11 cellular contexts compared by ENCODE assay signal in the genomic region with DNA sequence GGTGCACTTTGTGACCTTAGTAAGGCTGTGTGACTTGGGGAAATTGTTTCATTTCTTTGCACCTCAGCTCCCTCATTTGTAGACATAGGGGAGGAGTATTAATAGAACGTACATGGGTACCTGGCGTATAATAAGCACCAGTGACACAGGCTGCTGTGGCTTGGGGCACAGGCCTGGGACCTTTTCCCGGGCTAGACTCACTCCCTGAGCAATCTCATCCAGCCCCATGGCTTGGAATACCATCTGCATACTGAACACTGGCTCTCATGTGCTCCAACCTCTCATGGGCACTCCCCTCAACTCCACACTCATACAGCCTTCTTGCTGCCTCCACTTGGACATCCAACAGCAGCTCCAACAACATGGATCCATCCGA. TPM values are rescaled to one million over a fixed set of nuclear protein-coding genes. Genes with fewer than 3 reads are reported as not detected.
DNase-seq lines count a peak whose midpoint lies in the region; ATAC-seq and TF ChIP-seq lines count a peak whose summit lies in the region.
"Had no signal": no experiment of that assay in that cellular context is flagged by ENCODE, and none has a peak within 500 bp of the region (broad histone marks: within the 10 kb centered on the region; RNA-seq: fewer than 3 reads in every experiment).

No MANE protein-coding gene starts in this region.

- H3K27me3 ChIP-seq in RWPE2 (ENCODE audit: insufficient read depth, poor library complexity, severe bottlenecking) (no peaks in the 10 kb centered on the region), esophagus muscularis mucosa (no peaks in the 10 kb centered on the region), transverse colon (no peaks in the 10 kb centered on the region), trophoblast cell (ENCODE audit: insufficient read depth, low read length) (no peaks in the 10 kb centered on the region)

- H3K4me1 Mint-ChIP-seq in nephron: peaks cover 73% of the 10 kb centered on the region

- H3K36me3 ChIP-seq in RWPE2 (ENCODE audit: low read depth) (no peaks in the 10 kb centered on the region; the same call in 1 of the 2 replicates), esophagus muscularis mucosa (no peaks in the 10 kb centered on the region), transverse colon (no peaks in the 10 kb centered on the region), trophoblast cell (ENCODE audit: control insufficient read depth in 1 of 2, insufficient read depth in 2 of 2, low read length in 2 of 2) (no peaks in the 10 kb centered on the region)

- H3K27ac Mint-ChIP-seq in nephron: peak overlapping the region; percentile 11 to 99 (median 69)
- H3K27ac Mint-ChIP-seq: activated CD4-positive, alpha-beta memory T cell treated with anti-CD3 and anti-CD28 coated beads for 36 hours; T-helper 1 cell treated with Interleukin-12 subunit alpha and Interleukin-12 subunit beta and Interleukin-4 antibody, amounts not matched to agents 30 μg/mL and 1 μg/mL, for 36 hours had no signal

- H3K79me2 ChIP-seq in trophoblast cell (ENCODE audit: control insufficient read depth, insufficient read depth, low read length, poor library complexity): no peaks in the 10 kb centered on the region

- no peak overlapping the region for H2BK5ac ChIP-seq in trophoblast cell (ENCODE audit: low read depth, low read length, poor library complexity)

- in situ Hi-C loops in transverse colon (cut with MboI; ENCODE audit: low pct_ligation_motif_present in 1 of 4, low pct_unique_long_range_greater_than_20kb in 1 of 4, low sequenced_read_pairs in 3 of 4): loop anchor here in 1 of 4 donors (5.0 kb wide), 1 partner anchor 106 kb away; no protein-coding TSS in a partner anchor

- no peak overlapping the region for H3K4me2 ChIP-seq in trophoblast cell (ENCODE audit: low read length)

- no peak overlapping the region for H2BK12ac ChIP-seq in trophoblast cell (ENCODE audit: low read length)

- H3K9me3 ChIP-seq in RWPE2 (ENCODE audit: severe bottlenecking) (no peaks in the 10 kb centered on the region), esophagus muscularis mucosa (no peaks in the 10 kb centered on the region), transverse colon (no peaks in the 10 kb centered on the region), trophoblast cell (ENCODE audit: insufficient read depth, low read depth, low read length) (no peaks in the 10 kb centered on the region)

- no peak for TF ChIP-seq CTCF in RWPE2 (IDR thresholded peaks at IDR 0.05; ENCODE audit: poor library complexity, severe bottlenecking)
- TF ChIP-seq CTCF in esophagus muscularis mucosa (IDR thresholded peaks at IDR 0.05): no peak
- TF ChIP-seq CTCF in nephron (IDR thresholded peaks at IDR 0.05; ENCODE audit: unreplicated experiment in 3 of 3): no peak
- TF ChIP-seq CTCF in transverse colon (IDR thresholded peaks at IDR 0.05): no peak

- TF ChIP-seq POLR2A in esophagus muscularis mucosa (IDR thresholded peaks at IDR 0.05; ENCODE audit: low read depth) (no peak), transverse colon (IDR thresholded peaks at IDR 0.05) (no peak)

- no peak overlapping the region for H2AFZ ChIP-seq in trophoblast cell (ENCODE audit: insufficient read depth, low read length, poor library complexity)

- no peak overlapping the region for H4K91ac ChIP-seq in trophoblast cell (ENCODE audit: low read depth, low read length)

- TF ChIP-seq EP300 in esophagus muscularis mucosa (IDR thresholded peaks at IDR 0.05): no peak
- no peak for TF ChIP-seq EP300 in transverse colon (IDR thresholded peaks at IDR 0.05; ENCODE audit: low read depth)

- H2AK5ac ChIP-seq in trophoblast cell (ENCODE audit: low read length): no peak overlapping the region

- peaks cover 14% of the 10 kb centered on the region for H3K79me1 ChIP-seq in trophoblast cell (ENCODE audit: low read length)

- H3K4me1 ChIP-seq in RWPE2 (ENCODE audit: insufficient read depth, poor library complexity, severe bottlenecking) (peaks cover 36% of the 10 kb centered on the region), esophagus muscularis mucosa (peaks cover 75 to 95% (median 93%) of the 10 kb centered on the region in 4 donors), transverse colon (peaks cover 45 to 72% (median 55%) of the 10 kb centered on the region in 4 donors), trophoblast cell (ENCODE audit: control insufficient read depth in 1 of 2, insufficient read depth in 2 of 2, low read length in 2 of 2) (peaks cover 22 to 23% of the 10 kb centered on the region in 2 experiments)

- no peaks in the 10 kb centered on the region for H3K27me3 Mint-ChIP-seq in nephron (ENCODE audit: low read depth)

- peak overlapping the region; percentile 86 for H3K27ac ChIP-seq in RWPE2 (ENCODE audit: poor library complexity, severe bottlenecking)
- H3K27ac ChIP-seq in esophagus muscularis mucosa (replicated peaks in 1 of 4): peak overlapping the region; percentile 88 to 100 (median 96)
- peak overlapping the region; percentile 88 to 98 (median 92) for H3K27ac ChIP-seq in transverse colon
- H3K27ac ChIP-seq in trophoblast cell (ENCODE audit: low read depth, low read length): no peak overlapping the region

- WGBS in esophagus muscularis mucosa: 51% methylated on average over 4 of the region's 4 CpGs
- 71 to 78% methylated on average over 1 to 4 of the region's 4 CpGs for WGBS in transverse colon (ENCODE audit: low coverage in 1 of 2), 2 donors
- no CpG with 5 or more reads among the region's 4 CpGs for WGBS in trophoblast cell (ENCODE audit: extremely low coverage, insufficient coverage, insufficient read length)

- H3K9me3 Mint-ChIP-seq in nephron: no peaks in the 10 kb centered on the region
- H3K9me3 Mint-ChIP-seq: activated CD4-positive, alpha-beta memory T cell treated with anti-CD3 and anti-CD28 coated beads for 36 hours; T-helper 1 cell treated with Interleukin-12 subunit alpha and Interleukin-12 subunit beta and Interleukin-4 antibody, amounts not matched to agents 30 μg/mL and 1 μg/mL, for 36 hours had no signal

- intact Hi-C loops in esophagus muscularis mucosa (cut with DNase I) (loop anchor here (5.0 kb wide), 2 partner anchors 61 to 96 kb away; partner anchors contain the start of gene VEZF1), transverse colon (cut with DNase I; ENCODE audit: low total_unique reads) (loop anchor here (5.0 kb wide), 2 partner anchors 34 to 51 kb away; no protein-coding TSS in a partner anchor)

- H4K8ac ChIP-seq in trophoblast cell (ENCODE audit: low read depth, low read length): no peak overlapping the region

- no peaks in the 10 kb centered on the region for H3K36me3 Mint-ChIP-seq in nephron (ENCODE audit: low read depth)
- H3K36me3 Mint-ChIP-seq: activated CD4-positive, alpha-beta memory T cell treated with anti-CD3 and anti-CD28 coated beads for 36 hours had no signal

- no peak overlapping the region for H3K18ac ChIP-seq in trophoblast cell (ENCODE audit: low read length)

- no peak overlapping the region for H3K9ac ChIP-seq in trophoblast cell (ENCODE audit: low read length)

- H3K4ac ChIP-seq in trophoblast cell (ENCODE audit: low read depth, low read length): no peak overlapping the region

- no peak overlapping the region for H3K23ac ChIP-seq in trophoblast cell (ENCODE audit: low read length)

- no peak for DNase-seq in RWPE2 (ENCODE audit: low spot score)
- DNase-seq in esophagus muscularis mucosa (ENCODE audit: extremely low spot score): no peak
- no peak for DNase-seq in transverse colon
- DNase-seq in NCI-H1930 (lab: John Stamatoyannopoulos, UW): no peak
- no peak for DNase-seq in trophoblast cell
- DNase-seq: activated CD4-positive, alpha-beta memory T cell treated with anti-CD3 and anti-CD28 coated beads for 36 hours; KBM-7 had no signal

- H3K4me3 Mint-ChIP-seq in nephron: no peak overlapping the region
- H3K4me3 Mint-ChIP-seq: activated CD4-positive, alpha-beta memory T cell treated with anti-CD3 and anti-CD28 coated beads for 36 hours; T-helper 1 cell treated with Interleukin-12 subunit alpha and Interleukin-12 subunit beta and Interleukin-4 antibody, amounts not matched to agents 30 μg/mL and 1 μg/mL, for 36 hours had no signal

- no peak for ATAC-seq in RWPE2 (ENCODE audit: low read depth)
- ATAC-seq in GM18873 (IDR thresholded peaks at IDR 0.05; ENCODE audit: low FRiP score, unreplicated experiment): no peak
- no peak for ATAC-seq in GM21786 (IDR thresholded peaks at IDR 0.05; ENCODE audit: unreplicated experiment)

- no peak overlapping the region for H2BK120ac ChIP-seq in trophoblast cell (ENCODE audit: insufficient read depth, low read length, poor library complexity)

- H3K4me3 ChIP-seq in RWPE2 (ENCODE audit: severe bottlenecking) (no peak overlapping the region), esophagus muscularis mucosa (no peak overlapping the region), transverse colon (no peak overlapping the region), trophoblast cell (ENCODE audit: low read depth, low read length) (no peak overlapping the region)

- H4K12ac ChIP-seq in trophoblast cell (ENCODE audit: low read depth, low read length): no peak overlapping the region

- no peak overlapping the region for H3K14ac ChIP-seq in trophoblast cell (ENCODE audit: low read length)

RNA-seq across cellular contexts. Expression of gene MRPS23, which starts 41.0 kb away (rescaled TPM):
- total RNA-seq in esophagus muscularis mucosa: 10 to 100 TPM; 11.6 to 22.2 (median 16.9) TPM
- total RNA-seq in transverse colon: 10 to 100 TPM in 1 of 4 donors, 1 to 10 TPM in 2, under 1 TPM in 1; 0.37 to 11.1 (median 6.5) TPM
- polyA plus RNA-seq in trophoblast cell (2013): 14.8 and 17.1 TPM in 2 replicates
